9 cellular contexts compared by ENCODE assay signal in genomic region chr3:49422379-49423248, GRCh38. TPM values are rescaled to one million over a fixed set of nuclear protein-coding genes. Genes with fewer than 3 reads are reported as not detected.
DNase-seq lines count a peak whose midpoint lies in the region; FAIRE-seq and TF ChIP-seq lines count a peak whose summit lies in the region.
"Had no signal": no experiment of that assay in that cellular context is flagged by ENCODE, and none has a peak within 500 bp of the region (broad histone marks: within the 10 kb centered on the region; RNA-seq: fewer than 3 reads in every experiment).

Gene AMT, minus strand, starts transcription at chr3:49422473. Its CDS starts 23 bp downstream, at chr3:49422450.

- DNase-seq in activated CD4-positive, alpha-beta memory T cell treated with anti-CD3 and anti-CD28 coated beads for 36 hours = no peak
- no peak for DNase-seq in activated CD4-positive, alpha-beta memory T cell treated with anti-CD3 and anti-CD28 coated beads, Interleukin-2, amount 10 ng/mL, durations not matched to agents 7 days and 5 days
- DNase-seq in epithelial cell of prostate (ENCODE audit: low read depth, low spot score) (no peak), mesenchymal stem cell (peak; percentile 72), transverse colon (peak; percentile 61), epidermal melanocyte (ENCODE audit: insufficient read length, low spot score) (no peak), NCI-H2029 treated with DMSO at 0.1 percent for 48 hours (lab: John Stamatoyannopoulos, UW) (no peak), RCC 7860 (ENCODE audit: low spot score) (no peak)
- DNase-seq: NCI-H82 had no signal

- no peak within 1 kb of the TSS for H3K4me3 Mint-ChIP-seq in activated CD4-positive, alpha-beta memory T cell treated with anti-CD3 and anti-CD28 coated beads for 36 hours
- H3K4me3 Mint-ChIP-seq in activated CD4-positive, alpha-beta memory T cell treated with anti-CD3 and anti-CD28 coated beads, Interleukin-2, amount 10 ng/mL, durations not matched to agents 7 days and 5 days = no peak within 1 kb of the TSS

- H2BK12ac ChIP-seq in mesenchymal stem cell (ENCODE audit: low read length in 2 of 2) = peak within 1 kb of the TSS; percentile 7 to 75

- peak within 1 kb of the TSS; percentile 46 to 91 for H3K18ac ChIP-seq in mesenchymal stem cell (ENCODE audit: low read depth in 1 of 2, low read length in 2 of 2)

- no peak within 1 kb of the TSS for H2BK15ac ChIP-seq in mesenchymal stem cell (ENCODE audit: low read depth, poor library complexity, severe bottlenecking)

- H2BK5ac ChIP-seq in mesenchymal stem cell (ENCODE audit: low read depth, low read length, poor library complexity, severe bottlenecking) = no peak within 1 kb of the TSS

- peak within 1 kb of the TSS in 1 of 2 experiments; percentile 94 for H3K23ac ChIP-seq in mesenchymal stem cell (ENCODE audit: low read length in 2 of 2)

- H4K91ac ChIP-seq in mesenchymal stem cell (ENCODE audit: low read length) = peak within 1 kb of the TSS; percentile 5

- no peaks in the 10 kb centered on the region for H3K27me3 Mint-ChIP-seq in activated CD4-positive, alpha-beta memory T cell treated with anti-CD3 and anti-CD28 coated beads for 36 hours
- no peaks in the 10 kb centered on the region for H3K27me3 Mint-ChIP-seq in activated CD4-positive, alpha-beta memory T cell treated with anti-CD3 and anti-CD28 coated beads, Interleukin-2, amount 10 ng/mL, durations not matched to agents 7 days and 5 days

- H3K9ac ChIP-seq in mesenchymal stem cell (ENCODE audit: low read length) = no peak within 1 kb of the TSS

- peaks cover 44 to 51% of the 10 kb centered on the region in 2 experiments for H3K36me3 ChIP-seq in mesenchymal stem cell (ENCODE audit: control insufficient read depth in 1 of 2, insufficient read depth in 2 of 2, low read depth in 1 of 2, low read length in 2 of 2)
- no peaks in the 10 kb centered on the region for H3K36me3 ChIP-seq in transverse colon

- in situ Hi-C loops in transverse colon (cut with MboI; ENCODE audit: low pct_ligation_motif_present in 1 of 4, low pct_unique_long_range_greater_than_20kb in 1 of 4, low sequenced_read_pairs in 3 of 4) = no loop called here

- WGBS in mesenchymal stem cell = 29% methylated on average over 25 of the region's 25 CpGs
- WGBS in transverse colon (ENCODE audit: low coverage in 1 of 2), 2 donors = 45% methylated on average over 25 of the region's 25 CpGs; no CpG with 5 or more reads in 1 of the 2 donors

- TF ChIP-seq EP300 in transverse colon (IDR thresholded peaks at IDR 0.05; ENCODE audit: low read depth) = no peak

- H3K4ac ChIP-seq in mesenchymal stem cell (ENCODE audit: low read depth in 1 of 2, low read length in 2 of 2) = peak within 1 kb of the TSS; percentile 7 to 83

- no peaks in the 10 kb centered on the region for H3K9me3 ChIP-seq in mesenchymal stem cell (ENCODE audit: control insufficient read depth, low read length)
- H3K9me3 ChIP-seq in transverse colon = no peaks in the 10 kb centered on the region

- H3K4me1 ChIP-seq in mesenchymal stem cell (ENCODE audit: control insufficient read depth, insufficient read depth, low read depth, low read length) (peaks cover 21% of the 10 kb centered on the region), transverse colon (peaks cover 0 to 18% (median 14%) of the 10 kb centered on the region in 4 donors)

- peak within 1 kb of the TSS; percentile 19 for H2AFZ ChIP-seq in mesenchymal stem cell (ENCODE audit: low read depth, low read length)

- H2AK5ac ChIP-seq in mesenchymal stem cell (ENCODE audit: low read length, severe bottlenecking) = peak within 1 kb of the TSS; percentile 23

- peak within 1 kb of the TSS in 1 of 2 experiments; percentile 92 for H3K14ac ChIP-seq in mesenchymal stem cell (ENCODE audit: low read length in 2 of 2)

- CTCF ChIA-PET in activated CD4-positive, alpha-beta memory T cell treated with anti-CD3 and anti-CD28 coated beads for 36 hours (lab: Charles Lee) = interaction anchor here (1.3 kb wide), 1 partner anchor 27 kb away, joined by 3 read pairs; no protein-coding TSS in a partner anchor
- CTCF ChIA-PET in activated CD4-positive, alpha-beta memory T cell treated with anti-CD3 and anti-CD28 coated beads, Interleukin-2, amount 10 ng/mL, durations not matched to agents 7 days and 5 days (lab: Charles Lee) = no interaction called here

- peak within 1 kb of the TSS; percentile 78 for H3K4me2 ChIP-seq in mesenchymal stem cell (ENCODE audit: low read length, poor library complexity, severe bottlenecking)

- peak within 1 kb of the TSS; percentile 92 for H4K8ac ChIP-seq in mesenchymal stem cell (ENCODE audit: low read length)

- H3K4me1 Mint-ChIP-seq in activated CD4-positive, alpha-beta memory T cell treated with anti-CD3 and anti-CD28 coated beads for 36 hours (ENCODE audit: low read depth) = peaks cover 39% of the 10 kb centered on the region
- peaks cover 44% of the 10 kb centered on the region for H3K4me1 Mint-ChIP-seq in activated CD4-positive, alpha-beta memory T cell treated with anti-CD3 and anti-CD28 coated beads, Interleukin-2, amount 10 ng/mL, durations not matched to agents 7 days and 5 days

- TF ChIP-seq CTCF in transverse colon (IDR thresholded peaks at IDR 0.05) = no peak

- POLR2A ChIA-PET in activated CD4-positive, alpha-beta memory T cell treated with anti-CD3 and anti-CD28 coated beads for 36 hours (lab: Charles Lee) = no interaction called here
- POLR2A ChIA-PET in activated CD4-positive, alpha-beta memory T cell treated with anti-CD3 and anti-CD28 coated beads, Interleukin-2, amount 10 ng/mL, durations not matched to agents 7 days and 5 days (lab: Charles Lee) = interaction anchor here (1.7 to 3.9 kb wide), 2 partner anchors 11 to 83 kb away, joined by 5 to 32 read pairs; partner anchors contain the start of genes RHOA, TCTA and USP4

- H3K27me3 ChIP-seq in mesenchymal stem cell (ENCODE audit: control insufficient read depth in 1 of 2, insufficient read depth in 1 of 2, low read length in 2 of 2) = no peaks in the 10 kb centered on the region
- no peaks in the 10 kb centered on the region for H3K27me3 ChIP-seq in transverse colon

- peak within 1 kb of the TSS; percentile 48 for H3K27ac Mint-ChIP-seq in activated CD4-positive, alpha-beta memory T cell treated with anti-CD3 and anti-CD28 coated beads for 36 hours
- H3K27ac Mint-ChIP-seq in activated CD4-positive, alpha-beta memory T cell treated with anti-CD3 and anti-CD28 coated beads, Interleukin-2, amount 10 ng/mL, durations not matched to agents 7 days and 5 days = no peak within 1 kb of the TSS

- H3K9me3 Mint-ChIP-seq in activated CD4-positive, alpha-beta memory T cell treated with anti-CD3 and anti-CD28 coated beads for 36 hours = no peaks in the 10 kb centered on the region
- no peaks in the 10 kb centered on the region for H3K9me3 Mint-ChIP-seq in activated CD4-positive, alpha-beta memory T cell treated with anti-CD3 and anti-CD28 coated beads, Interleukin-2, amount 10 ng/mL, durations not matched to agents 7 days and 5 days

- H3K27ac ChIP-seq in epithelial cell of prostate (peak within 1 kb of the TSS; percentile 72), mesenchymal stem cell (ENCODE audit: low read length, poor library complexity, severe bottlenecking) (peak within 1 kb of the TSS; percentile 13), transverse colon (peak within 1 kb of the TSS; percentile 41 to 58 (median 52))

- H3K36me3 Mint-ChIP-seq in activated CD4-positive, alpha-beta memory T cell treated with anti-CD3 and anti-CD28 coated beads for 36 hours = peaks cover 7% of the 10 kb centered on the region
- peaks cover 48% of the 10 kb centered on the region for H3K36me3 Mint-ChIP-seq in activated CD4-positive, alpha-beta memory T cell treated with anti-CD3 and anti-CD28 coated beads, Interleukin-2, amount 10 ng/mL, durations not matched to agents 7 days and 5 days (ENCODE audit: low read depth)

- peak within 1 kb of the TSS in 1 of 2 experiments; percentile 23 for H3K4me3 ChIP-seq in mesenchymal stem cell (ENCODE audit: insufficient read depth in 1 of 2, low read depth in 1 of 2, low read length in 2 of 2)
- H3K4me3 ChIP-seq in transverse colon = peak within 1 kb of the TSS; percentile 8 to 51 (median 31)

- intact Hi-C loops in activated CD4-positive, alpha-beta memory T cell treated with anti-CD3 and anti-CD28 coated beads for 36 hours (cut with micrococcal nuclease) = no loop called here
- intact Hi-C loops in transverse colon (cut with DNase I; ENCODE audit: low total_unique reads) = no loop called here

- peak; percentile 24 for TF ChIP-seq POLR2A in transverse colon (IDR thresholded peaks at IDR 0.05)

- FAIRE-seq in RCC 7860 (lab: Jason Lieb, UNC) = no peak

- peaks cover 10% of the 10 kb centered on the region for H3K79me1 ChIP-seq in mesenchymal stem cell (replicated peaks; ENCODE audit: low read length, poor library complexity, severe bottlenecking)

- no peak within 1 kb of the TSS for H2BK120ac ChIP-seq in mesenchymal stem cell (ENCODE audit: low read depth, low read length)

RNA-seq across cellular contexts. Expression of gene AMT, which starts in this region (rescaled TPM):
- total RNA-seq in activated CD4-positive, alpha-beta memory T cell treated with anti-CD3 and anti-CD28 coated beads for 36 hours = 1 to 10 TPM; 2.4 to 2.6 TPM
- 1 to 10 TPM; 3.5 to 5.2 TPM for total RNA-seq in activated CD4-positive, alpha-beta memory T cell treated with anti-CD3 and anti-CD28 coated beads, Interleukin-2, amount 10 ng/mL, durations not matched to agents 7 days and 5 days
- 4.1 TPM for polyA plus RNA-seq in mesenchymal stem cell (2013, experiment 1 of 2)
- 3.9 TPM for polyA plus RNA-seq in mesenchymal stem cell (2013, experiment 2 of 2)
- total RNA-seq in transverse colon = 10 to 100 TPM; 13.5 to 58.3 (median 20.3) TPM

Comparison
In these comparisons a context has a peak if more than half of its experiments do, and no peak if none do; other contexts are left out.
1. DNase-seq: peak in mesenchymal stem cell (single experiment) and transverse colon (single experiment); none in activated CD4-positive, alpha-beta memory T cell treated with anti-CD3 and anti-CD28 coated beads for 36 hours (single experiment), activated CD4-positive, alpha-beta memory T cell treated with anti-CD3 and anti-CD28 coated beads, Interleukin-2, amount 10 ng/mL, durations not matched to agents 7 days and 5 days (single experiment), epithelial cell of prostate (single experiment), epidermal melanocyte (single experiment), NCI-H2029 treated with DMSO at 0.1 percent for 48 hours (single experiment) and RCC 7860 (single experiment).
2. H3K27ac ChIP-seq: peak in every context shown above with its lines; median percentile 72 in epithelial cell of prostate; 52 in transverse colon; 13 in mesenchymal stem cell.